1 cellular context compared by ENCODE assay signal in genomic region chr6:4774715-4775590, GRCh38.
TF ChIP-seq lines count a peak whose summit lies in the region.

No MANE protein-coding gene starts in this region.

TF ChIP-seq in K562, 482 proteins besides CTCF, POLR2A, EP300 and RAD21 (continued from another document):
- TF ChIP-seq TEAD2 (tag; IDR thresholded peaks at IDR 0.05) (no peak), KDM1A (IDR thresholded peaks at IDR 0.05) (no peak), ZKSCAN3 (CRISPR knock-in tag; IDR thresholded peaks at IDR 0.05) (no peak), SMARCA5 (IDR thresholded peaks at IDR 0.05) (no peak), ZBTB33 (CRISPR knock-in tag; IDR thresholded peaks at IDR 0.05) (peak; percentile 54; the same call in 1 of the 2 replicates), ELK1 (CRISPR knock-in tag; IDR thresholded peaks at IDR 0.05) (no peak), HCFC1 (IDR thresholded peaks at IDR 0.05; ENCODE audit: low read depth, low read length) (no peak), ZNF347 (CRISPR knock-in tag; IDR thresholded peaks at IDR 0.05; ENCODE audit: low read depth) (no peak)
